Comparison of ENCODE assay signal across 18 cellular contexts in genomic region chr21:33703750-33704606, GRCh38.
A peak's percentile ranks its signal among the peaks of the same experiment; 100 is the strongest.
DNase-seq lines count a peak whose midpoint lies in the region; ATAC-seq, FAIRE-seq and TF ChIP-seq lines count a peak whose summit lies in the region.
"Had no signal": no experiment of that assay in that cellular context is flagged by ENCODE, and none has a peak within 500 bp of the region (broad histone marks: within the 10 kb centered on the region; RNA-seq: fewer than 3 reads in every experiment).

No MANE protein-coding gene starts in this region.

- no peak for TF ChIP-seq EP300 in H1 (IDR thresholded peaks at IDR 0.05; ENCODE audit: borderline replicate concordance in 1 of 2, low read depth in 2 of 2, low read length in 2 of 2)

- H4K91ac ChIP-seq in H1 (replicated peaks; ENCODE audit: insufficient read length, low read length), result no peak overlapping the region

- H3K27ac ChIP-seq in heart right ventricle (peak overlapping the region in 4 of 10 donors; percentile 24 to 68 (median 56)), H1 (ENCODE audit: low read depth, low read length) (no peak overlapping the region), upper lobe of right lung (peak overlapping the region; percentile 61)

- H3K56ac ChIP-seq in H1 (replicated peaks; ENCODE audit: insufficient read length, low read depth, low read length), result no peak overlapping the region

- H3K4me3 ChIP-seq in heart right ventricle (peak overlapping the region in 6 of 10 donors; percentile 8 to 30 (median 16)), H1 (ENCODE audit: extremely low read depth in 1 of 4, insufficient read depth in 2 of 4, low read depth in 3 of 4, low read length in 4 of 4) (no peak overlapping the region), upper lobe of right lung (no peak overlapping the region)

- no peak overlapping the region for H3K18ac ChIP-seq in H1 (ENCODE audit: extremely low read depth, low read length)

- CTCF ChIA-PET in H1 (lab: Charles Lee; ENCODE audit: partially characterized antibody), result interaction anchor here (1.2 kb wide), 1 partner anchor 98 kb away, joined by 4 read pairs; no protein-coding TSS in a partner anchor

- H3K79me2 ChIP-seq in H1 (ENCODE audit: control insufficient read depth in 1 of 2, insufficient read depth in 2 of 2, low read length in 2 of 2), result peaks cover 0 to 89% of the 10 kb centered on the region in 2 experiments; a peak in 3 of 4 replicates

- no peak overlapping the region for H2BK120ac ChIP-seq in H1 (replicated peaks; ENCODE audit: low read depth, low read length)

- intact Hi-C loops in heart right ventricle (cut with DNase I) (no loop called here), left ventricle myocardium superior (cut with micrococcal nuclease) (no loop called here), upper lobe of right lung (cut with DNase I) (no loop called here)

- no peak overlapping the region for H3K4ac ChIP-seq in H1 (replicated peaks; ENCODE audit: insufficient read length, low read depth, low read length)

- no peak overlapping the region for H2AK5ac ChIP-seq in H1 (ENCODE audit: low read depth, low read length)

- H3K36me3 ChIP-seq in heart right ventricle, result no peaks in the 10 kb centered on the region
- H3K36me3 ChIP-seq in H1 (ENCODE audit: control insufficient read depth in 2 of 4, insufficient read depth in 4 of 4, low read length in 3 of 4), result peaks cover 0 to 7% (median 2%) of the 10 kb centered on the region in 4 experiments; a peak in 2 of 8 replicates
- H3K36me3 ChIP-seq in upper lobe of right lung, result no peaks in the 10 kb centered on the region

- ATAC-seq in heart right ventricle (peak in 5 of 8 donors; percentile 49 to 75 (median 68)), left ventricle myocardium superior (no peak), upper lobe of right lung (peak; percentile 78), HG03095 (IDR thresholded peaks at IDR 0.05; ENCODE audit: unreplicated experiment) (no peak)

- H2BK15ac ChIP-seq in H1 (ENCODE audit: low read length), result no peak overlapping the region

- TF ChIP-seq POLR2A in H1 (IDR thresholded peaks at IDR 0.05; ENCODE audit: control extremely low read depth in 1 of 2, low read depth in 2 of 2, low read length in 2 of 2), result no peak

- no peak overlapping the region for H2BK12ac ChIP-seq in H1 (ENCODE audit: low read depth, low read length)

- FAIRE-seq in H1 (lab: Jason Lieb, UNC), result peak; percentile 36

- H4K20me1 ChIP-seq in H1 (replicated peaks in 1 of 2; ENCODE audit: control insufficient read depth in 1 of 2, insufficient read depth in 2 of 2, low read length in 2 of 2), result no peaks in the 10 kb centered on the region

- TF ChIP-seq RAD21 in H1 (IDR thresholded peaks at IDR 0.05 in 1 of 2, conservative IDR thresholded peaks at IDR 0.05 in 1 of 2; ENCODE audit: low read depth in 2 of 2, low read length in 2 of 2), result no peak

- peaks cover 0 to 24% (median 12%) of the 10 kb centered on the region in 9 donors for H3K4me1 ChIP-seq in heart right ventricle
- peaks cover 0 to 6% (median 0%) of the 10 kb centered on the region in 4 experiments; a peak in 1 of 7 replicates for H3K4me1 ChIP-seq in H1 (replicated peaks in 1 of 4; ENCODE audit: control insufficient read depth in 3 of 4, insufficient read depth in 4 of 4, low read length in 3 of 4)
- H3K4me1 ChIP-seq in upper lobe of right lung, result peaks cover 6% of the 10 kb centered on the region

- H4K5ac ChIP-seq in H1 (ENCODE audit: insufficient read length, low read depth, low read length), result no peak overlapping the region

- H2BK20ac ChIP-seq in H1 (ENCODE audit: low read length), result no peak overlapping the region

- POLR2A ChIA-PET in H1 (lab: Charles Lee; ENCODE audit: partially characterized antibody), result interaction anchor here (0.6 to 1.2 kb wide), 5 partner anchors 11 to 115 kb away, joined by 3 to 5 read pairs (median 3); partner anchors contain the start of gene DONSON

- no peak overlapping the region for H3K14ac ChIP-seq in H1 (ENCODE audit: insufficient read length)

- peaks cover 0 to 18% (median 10%) of the 10 kb centered on the region in 11 donors for H3K9me3 ChIP-seq in heart right ventricle
- H3K9me3 ChIP-seq in H1 (ENCODE audit: insufficient read depth in 2 of 2, low read depth in 1 of 2, low read length in 1 of 2), result peaks cover 0 to 2% of the 10 kb centered on the region in 2 experiments; a peak in 1 of 4 replicates
- no peaks in the 10 kb centered on the region for H3K9me3 ChIP-seq in upper lobe of right lung

- no peaks in the 10 kb centered on the region for H3K27me3 ChIP-seq in heart right ventricle
- H3K27me3 ChIP-seq in H1 (replicated peaks in 1 of 4; ENCODE audit: control insufficient read depth in 3 of 4, extremely low read depth in 1 of 4, insufficient read depth in 3 of 4, low read length in 3 of 4), result no peaks in the 10 kb centered on the region
- no peaks in the 10 kb centered on the region for H3K27me3 ChIP-seq in upper lobe of right lung

- no peaks in the 10 kb centered on the region for H3K23me2 ChIP-seq in H1 (ENCODE audit: low read depth, low read length)

- 63 to 75% methylated on average over 10 of the region's 10 CpGs for WGBS in heart right ventricle, 2 donors
- 84% methylated on average over 10 of the region's 10 CpGs; no CpG with 5 or more reads in 1 of the 2 experiments for WGBS in H1 (ENCODE audit: extremely low coverage in 1 of 2, insufficient coverage in 1 of 2, insufficient read length in 1 of 2, insufficient replicate concordance in 2 of 2, low coverage in 1 of 2, low lambda C conversion rate in 2 of 2, missing lambda C conversion rate in 1 of 2), 2 experiments

- no peak overlapping the region for H2BK5ac ChIP-seq in H1 (ENCODE audit: low read depth, low read length)

- no peaks in the 10 kb centered on the region for H3K79me1 ChIP-seq in H1 (ENCODE audit: low read depth, low read length)

- H4K8ac ChIP-seq in H1 (ENCODE audit: extremely low read depth, insufficient read depth, low read length), result no peak overlapping the region

- no peak overlapping the region for H2AFZ ChIP-seq in H1 (ENCODE audit: low read length)

- no peak for DNase-seq in heart right ventricle
- DNase-seq in left ventricle myocardium superior, result no peak
- no peak for DNase-seq in H1 (ENCODE audit: low read depth in 1 of 2, low spot score in 2 of 2)
- peak; percentile 28 to 45 for DNase-seq in lung microvascular endothelial cell (ENCODE audit: low read depth in 2 of 2)
- no peak for DNase-seq in upper lobe of right lung
- DNase-seq in activated gamma-delta T cell (lab: John Stamatoyannopoulos, UW), result no peak
- DNase-seq in COR-L47 (lab: John Stamatoyannopoulos, UW), result no peak
- DNase-seq: activated CD8-positive, alpha-beta memory T cell treated with anti-CD3 and anti-CD28 coated beads, Interleukin-2, amount 50 U/mL, for 48 hours; amygdala; effector memory CD4-positive, alpha-beta T cell; EL; midbrain; NCI-H526 treated with DMSO at 0.1 percent for 48 hours; retina; SHP77; stimulated activated CD4-positive, alpha-beta T cell treated with anti-CD3 and anti-CD28 coated beads, Interleukin-4, amount 100 ng/mL, for 24 hours; stimulated activated naive CD4-positive, alpha-beta T cell treated with Interleukin-2 at 50 U/mL for 16 hours had no signal

- no peak overlapping the region for H3K23ac ChIP-seq in H1 (ENCODE audit: insufficient read length)

- no peak for TF ChIP-seq CTCF in heart right ventricle (IDR thresholded peaks at IDR 0.05)
- TF ChIP-seq CTCF in H1 (IDR thresholded peaks at IDR 0.05; ENCODE audit: control extremely low read depth in 1 of 3, insufficient read depth in 1 of 3, low read depth in 1 of 3, low read length in 3 of 3), result no peak
- no peak for TF ChIP-seq CTCF in upper lobe of right lung (IDR thresholded peaks at IDR 0.05)

- no peak overlapping the region for H3K4me2 ChIP-seq in H1 (ENCODE audit: insufficient read depth in 1 of 2, low read depth in 2 of 2, low read length in 2 of 2)

- no peak overlapping the region for H3K9ac ChIP-seq in H1 (replicated peaks in 1 of 4; ENCODE audit: extremely low read depth in 1 of 4, low read depth in 3 of 4, low read length in 3 of 4)

TF ChIP-seq in H1, 55 proteins besides CTCF, POLR2A, EP300 and RAD21:
- TF ChIP-seq CEBPB (IDR thresholded peaks at IDR 0.05; ENCODE audit: low read depth, low read length), result no peak
- TF ChIP-seq BRCA1 (IDR thresholded peaks at IDR 0.05; ENCODE audit: low read depth, low read length), result no peak
- no peak for TF ChIP-seq SRF (IDR thresholded peaks at IDR 0.05; ENCODE audit: low read depth, low read length)
- no peak for TF ChIP-seq CREB1 (IDR thresholded peaks at IDR 0.05)
- no peak for TF ChIP-seq ZNF274 (IDR thresholded peaks at IDR 0.05; ENCODE audit: borderline replicate concordance, extremely low read depth, low read length)
- no peak for TF ChIP-seq PHF8 (conservative IDR thresholded peaks at IDR 0.05; ENCODE audit: low read depth, low read length)

Comparison
In these comparisons a context has a peak if more than half of its experiments do, and no peak if none do; other contexts are left out.
1. ATAC-seq: peak in heart right ventricle (5 of 8) and upper lobe of right lung (single experiment); none in left ventricle myocardium superior (single experiment) and HG03095 (single experiment).
2. DNase-seq: peak in lung microvascular endothelial cell (2 of 2); none in heart right ventricle (0 of 2), left ventricle myocardium superior (single experiment), H1 (0 of 2), upper lobe of right lung (single experiment), activated gamma-delta T cell (single experiment) and COR-L47 (single experiment).
3. H3K4me3 ChIP-seq: peak in heart right ventricle (6 of 10); none in H1 (0 of 4) and upper lobe of right lung (single experiment).